13 cellular contexts compared by ENCODE assay signal in genomic region chr20:49831770-49832631, GRCh38. TPM values are rescaled to one million over a fixed set of nuclear protein-coding genes. Genes with fewer than 3 reads are reported as not detected.
DNase-seq lines count a peak whose midpoint lies in the region; ATAC-seq and TF ChIP-seq lines count a peak whose summit lies in the region.
"Had no signal": no experiment of that assay in that cellular context is flagged by ENCODE, and none has a peak within 500 bp of the region (broad histone marks: within the 10 kb centered on the region; RNA-seq: fewer than 3 reads in every experiment).

No MANE protein-coding gene starts in this region.

- CTCF ChIA-PET in SK-N-SH (lab: Yijun Ruan, JAX) = interaction anchor here (1.2 to 2.1 kb wide), 6 partner anchors 14 to 220 kb away, joined by 3 to 12 read pairs (median 4); no protein-coding TSS in a partner anchor

- H3K27me3 Mint-ChIP-seq in activated naive CD8-positive, alpha-beta T cell treated with anti-CD3 and anti-CD28 coated beads, Interleukin-2, amount 10 ng/mL, durations not matched to agents 7 days and 5 days = no peaks in the 10 kb centered on the region
- H3K27me3 Mint-ChIP-seq in activated naive CD8-positive, alpha-beta T cell treated with anti-CD3 and anti-CD28 coated beads for 36 hours = no peaks in the 10 kb centered on the region
- no peaks in the 10 kb centered on the region for H3K27me3 Mint-ChIP-seq in central memory CD8-positive, alpha-beta T cell
- H3K27me3 Mint-ChIP-seq: naive thymus-derived CD4-positive, alpha-beta T cell had no signal

- peaks cover 17% of the 10 kb centered on the region for H3K36me3 Mint-ChIP-seq in activated naive CD8-positive, alpha-beta T cell treated with anti-CD3 and anti-CD28 coated beads, Interleukin-2, amount 10 ng/mL, durations not matched to agents 7 days and 5 days
- peaks cover 26% of the 10 kb centered on the region for H3K36me3 Mint-ChIP-seq in activated naive CD8-positive, alpha-beta T cell treated with anti-CD3 and anti-CD28 coated beads for 36 hours
- H3K36me3 Mint-ChIP-seq in central memory CD8-positive, alpha-beta T cell (ENCODE audit: insufficient read depth) = peaks cover 35% of the 10 kb centered on the region

- H3K4me1 Mint-ChIP-seq in activated naive CD8-positive, alpha-beta T cell treated with anti-CD3 and anti-CD28 coated beads, Interleukin-2, amount 10 ng/mL, durations not matched to agents 7 days and 5 days = peaks cover 2% of the 10 kb centered on the region
- no peaks in the 10 kb centered on the region for H3K4me1 Mint-ChIP-seq in activated naive CD8-positive, alpha-beta T cell treated with anti-CD3 and anti-CD28 coated beads for 36 hours
- peaks cover 21% of the 10 kb centered on the region for H3K4me1 Mint-ChIP-seq in central memory CD8-positive, alpha-beta T cell

- no peaks in the 10 kb centered on the region for H3K9me2 ChIP-seq in SK-N-SH

- H3K36me3 ChIP-seq in lower lobe of right lung (peaks cover 53% of the 10 kb centered on the region), thymus (ENCODE audit: control insufficient read depth, insufficient read depth) (peaks cover 30% of the 10 kb centered on the region), SK-N-SH (replicated peaks in 1 of 2; ENCODE audit: control insufficient read depth in 1 of 2, insufficient read depth in 2 of 2, low read length in 1 of 2) (peaks cover 2 to 9% of the 10 kb centered on the region in 2 experiments)

- H3K79me2 ChIP-seq in SK-N-SH (ENCODE audit: insufficient read depth) = no peaks in the 10 kb centered on the region

- no peak for DNase-seq in activated naive CD8-positive, alpha-beta T cell treated with anti-CD3 and anti-CD28 coated beads, Interleukin-2, amount 10 ng/mL, durations not matched to agents 7 days and 5 days
- DNase-seq in activated naive CD8-positive, alpha-beta T cell treated with anti-CD3 and anti-CD28 coated beads for 36 hours = no peak
- no peak for DNase-seq in central memory CD8-positive, alpha-beta T cell (ENCODE audit: low spot score in 2 of 2)
- DNase-seq in lower lobe of right lung (no peak), SK-N-SH (no peak)
- DNase-seq: activated CD4-positive, CD25-positive, alpha-beta regulatory T cell treated with anti-CD3 and anti-CD28 coated beads, Interleukin-2, amount 50 U/mL, for 72 hours; DMS 273 treated with DMSO at 0.1 percent for 48 hours; kidney; naive thymus-derived CD4-positive, alpha-beta T cell; NCI-H1048 had no signal

- peaks cover 11% of the 10 kb centered on the region for H3K4me1 ChIP-seq in lower lobe of right lung
- no peaks in the 10 kb centered on the region for H3K4me1 ChIP-seq in thymus (ENCODE audit: control insufficient read depth, insufficient read depth, low read length)
- H3K4me1 ChIP-seq in SK-N-SH (ENCODE audit: control insufficient read depth in 1 of 2, insufficient read depth in 2 of 2, low read depth in 1 of 2, low read length in 1 of 2) = peaks cover 0 to 7% of the 10 kb centered on the region in 2 experiments; a peak in 1 of 4 replicates

- H3K4me3 ChIP-seq in lower lobe of right lung = no peak overlapping the region
- no peak overlapping the region for H3K4me3 ChIP-seq in thymus (ENCODE audit: low read length)
- no peak overlapping the region for H3K4me3 ChIP-seq in SK-N-SH (ENCODE audit: low read depth in 2 of 2, low read length in 1 of 2)

- WGBS in thymus = 97% methylated on average over 12 of the region's 12 CpGs
- WGBS in SK-N-SH (ENCODE audit: low lambda C conversion rate) = 93% methylated on average over 11 of the region's 12 CpGs

- H3K9ac ChIP-seq in SK-N-SH = no peak overlapping the region

- no peak overlapping the region for H2AFZ ChIP-seq in SK-N-SH (ENCODE audit: low read depth)

- no peak overlapping the region for H3K4me2 ChIP-seq in SK-N-SH

- H3K9me3 Mint-ChIP-seq in activated naive CD8-positive, alpha-beta T cell treated with anti-CD3 and anti-CD28 coated beads, Interleukin-2, amount 10 ng/mL, durations not matched to agents 7 days and 5 days = no peaks in the 10 kb centered on the region
- no peaks in the 10 kb centered on the region for H3K9me3 Mint-ChIP-seq in activated naive CD8-positive, alpha-beta T cell treated with anti-CD3 and anti-CD28 coated beads for 36 hours
- no peaks in the 10 kb centered on the region for H3K9me3 Mint-ChIP-seq in central memory CD8-positive, alpha-beta T cell
- H3K9me3 Mint-ChIP-seq: naive thymus-derived CD4-positive, alpha-beta T cell had no signal

- H3K4me3 Mint-ChIP-seq in activated naive CD8-positive, alpha-beta T cell treated with anti-CD3 and anti-CD28 coated beads, Interleukin-2, amount 10 ng/mL, durations not matched to agents 7 days and 5 days = no peak overlapping the region
- H3K4me3 Mint-ChIP-seq in activated naive CD8-positive, alpha-beta T cell treated with anti-CD3 and anti-CD28 coated beads for 36 hours = no peak overlapping the region
- no peak overlapping the region for H3K4me3 Mint-ChIP-seq in central memory CD8-positive, alpha-beta T cell
- H3K4me3 Mint-ChIP-seq: naive thymus-derived CD4-positive, alpha-beta T cell had no signal

- intact Hi-C loops in lower lobe of right lung (cut with DNase I) = no loop called here

- H3K27me3 ChIP-seq in lower lobe of right lung (ENCODE audit: low read depth) (no peaks in the 10 kb centered on the region), thymus (ENCODE audit: control insufficient read depth, insufficient read depth) (no peaks in the 10 kb centered on the region), SK-N-SH (ENCODE audit: insufficient read depth) (no peaks in the 10 kb centered on the region)

- POLR2A ChIA-PET in activated naive CD8-positive, alpha-beta T cell treated with anti-CD3 and anti-CD28 coated beads, Interleukin-2, amount 10 ng/mL, durations not matched to agents 7 days and 5 days (lab: Charles Lee) = no interaction called here
- POLR2A ChIA-PET in SK-N-SH (lab: Yijun Ruan, JAX) = no interaction called here

- no peaks in the 10 kb centered on the region for H4K20me1 ChIP-seq in SK-N-SH (ENCODE audit: insufficient read depth)

- TF ChIP-seq CTCF in lower lobe of right lung (IDR thresholded peaks at IDR 0.05) = no peak
- TF ChIP-seq CTCF in SK-N-SH (IDR thresholded peaks at IDR 0.05) = no peak

- ATAC-seq in activated naive CD8-positive, alpha-beta T cell treated with anti-CD3 and anti-CD28 coated beads, Interleukin-2, amount 10 ng/mL, durations not matched to agents 7 days and 5 days (ENCODE audit: low read depth) = no peak
- no peak for ATAC-seq in central memory CD8-positive, alpha-beta T cell (replicated peaks; ENCODE audit: extremely low read depth, poor library complexity, severe bottlenecking)
- ATAC-seq in lower lobe of right lung (peak; percentile 21 to 23), HG03139 (IDR thresholded peaks at IDR 0.05; ENCODE audit: unreplicated experiment) (no peak), GM21526 (IDR thresholded peaks at IDR 0.05; ENCODE audit: low FRiP score, unreplicated experiment) (no peak)
- ATAC-seq: naive thymus-derived CD4-positive, alpha-beta T cell had no signal

- H3K9me3 ChIP-seq in lower lobe of right lung (no peaks in the 10 kb centered on the region), thymus (ENCODE audit: control insufficient read depth) (no peaks in the 10 kb centered on the region), SK-N-SH (no peaks in the 10 kb centered on the region)

- peak overlapping the region; percentile 7 for H3K27ac Mint-ChIP-seq in activated naive CD8-positive, alpha-beta T cell treated with anti-CD3 and anti-CD28 coated beads, Interleukin-2, amount 10 ng/mL, durations not matched to agents 7 days and 5 days
- no peak overlapping the region for H3K27ac Mint-ChIP-seq in activated naive CD8-positive, alpha-beta T cell treated with anti-CD3 and anti-CD28 coated beads for 36 hours
- H3K27ac Mint-ChIP-seq in central memory CD8-positive, alpha-beta T cell (ENCODE audit: low read depth) = peak overlapping the region; percentile 88

- H3K27ac ChIP-seq in lower lobe of right lung (peak overlapping the region; percentile 31), thymus (ENCODE audit: low read depth) (peak overlapping the region; percentile 61), SK-N-SH (ENCODE audit: low read depth in 2 of 2, low read length in 1 of 2) (no peak overlapping the region)

- TF ChIP-seq RAD21 in SK-N-SH (IDR thresholded peaks at IDR 0.05; ENCODE audit: low read length) = no peak

- TF ChIP-seq EP300 in SK-N-SH (IDR thresholded peaks at IDR 0.05; ENCODE audit: borderline replicate concordance in 1 of 2, low read depth in 1 of 2, low read length in 1 of 2) = no peak

- H3F3A ChIP-seq in SK-N-SH (replicated peaks; ENCODE audit: insufficient read depth) = no peaks in the 10 kb centered on the region

TF ChIP-seq in SK-N-SH, 30 proteins besides CTCF, POLR2A, EP300 and RAD21:
- no peak for TF ChIP-seq TCF12 (IDR thresholded peaks at IDR 0.05)

RNA-seq across cellular contexts. Expression of gene SLC9A8, which starts 19.4 kb away (rescaled TPM):
- total RNA-seq in activated naive CD8-positive, alpha-beta T cell treated with anti-CD3 and anti-CD28 coated beads, Interleukin-2, amount 10 ng/mL, durations not matched to agents 7 days and 5 days = 10 to 100 TPM; 18.8 to 22.3 TPM
- 10 to 100 TPM in 1 of 2 experiments, 1 to 10 TPM in 1; 9.9 to 10.9 TPM for total RNA-seq in activated naive CD8-positive, alpha-beta T cell treated with anti-CD3 and anti-CD28 coated beads for 36 hours
- total RNA-seq in lower lobe of right lung = 17.7 TPM
- polyA plus RNA-seq in thymus (14.1 TPM), SK-N-SH (2012; rRNA removed) (2.8 and 3.4 TPM in 2 replicates)
- polyA plus RNA-seq in SK-N-SH (2012; cell fraction: cytosol; rRNA removed) = 1.4 and 2.1 TPM in 2 replicates
- 14.7 and 15.7 TPM in 2 replicates for polyA plus RNA-seq in SK-N-SH (2012; cell fraction: nucleus; rRNA removed)

Comparison
In these comparisons a context has a peak if more than half of its experiments do, and no peak if none do; other contexts are left out.
1. ATAC-seq: peak in lower lobe of right lung (2 of 2); none in activated naive CD8-positive, alpha-beta T cell treated with anti-CD3 and anti-CD28 coated beads, Interleukin-2, amount 10 ng/mL, durations not matched to agents 7 days and 5 days (single experiment), central memory CD8-positive, alpha-beta T cell (single experiment), HG03139 (single experiment) and GM21526 (single experiment).
2. H3K27ac ChIP-seq: peak in lower lobe of right lung (single experiment) and thymus (single experiment); none in SK-N-SH (0 of 2).